9 cellular contexts compared by ENCODE assay signal in genomic region chr3:129518581-129518980, GRCh38. TPM values are rescaled to one million over a fixed set of nuclear protein-coding genes. Genes with fewer than 3 reads are reported as not detected.
"Had no signal": no experiment of that assay in that cellular context is flagged by ENCODE, and none has a peak within 500 bp of the region (broad histone marks: within the 10 kb centered on the region; RNA-seq: fewer than 3 reads in every experiment).

No MANE protein-coding gene starts in this region.

- H3K27ac ChIP-seq: HL-60 had no signal

- H3K9me3 ChIP-seq: HAP-1 had no signal

- H3K4me1 ChIP-seq: HAP-1 had no signal

- H3K4me3 Mint-ChIP-seq: GM23338, IgD-negative memory B cell had no signal

- H3K27ac Mint-ChIP-seq: GM23338, IgD-negative memory B cell had no signal

- H3K4me3 ChIP-seq: GM23338, HAP-1 had no signal

- H3K9me3 Mint-ChIP-seq: GM23338, IgD-negative memory B cell had no signal

- ATAC-seq: GM23338, HCT116 had no signal

- H3K27me3 Mint-ChIP-seq: IgD-negative memory B cell had no signal

- DNase-seq: KBM-7 had no signal

- H3K4me1 Mint-ChIP-seq: IgD-negative memory B cell had no signal

- H3K36me3 ChIP-seq: HAP-1 had no signal

RNA-seq across cellular contexts. Expression of gene RHO, which starts 9.9 kb away (rescaled TPM):
- total RNA-seq: GM23338, H1, HepG2, HT1080 had no signal
- polyA plus RNA-seq: GM23338, H1, HepG2, IgD-negative memory B cell had no signal

RNA-seq across cellular contexts. Expression of gene H1-8, which starts 24.4 kb away (rescaled TPM):
- total RNA-seq: GM23338, H1, HepG2, HT1080 had no signal
- polyA plus RNA-seq: GM23338, H1, IgD-negative memory B cell had no signal
